Comparison of ENCODE assay signal across 8 cellular contexts in the genomic region with DNA sequence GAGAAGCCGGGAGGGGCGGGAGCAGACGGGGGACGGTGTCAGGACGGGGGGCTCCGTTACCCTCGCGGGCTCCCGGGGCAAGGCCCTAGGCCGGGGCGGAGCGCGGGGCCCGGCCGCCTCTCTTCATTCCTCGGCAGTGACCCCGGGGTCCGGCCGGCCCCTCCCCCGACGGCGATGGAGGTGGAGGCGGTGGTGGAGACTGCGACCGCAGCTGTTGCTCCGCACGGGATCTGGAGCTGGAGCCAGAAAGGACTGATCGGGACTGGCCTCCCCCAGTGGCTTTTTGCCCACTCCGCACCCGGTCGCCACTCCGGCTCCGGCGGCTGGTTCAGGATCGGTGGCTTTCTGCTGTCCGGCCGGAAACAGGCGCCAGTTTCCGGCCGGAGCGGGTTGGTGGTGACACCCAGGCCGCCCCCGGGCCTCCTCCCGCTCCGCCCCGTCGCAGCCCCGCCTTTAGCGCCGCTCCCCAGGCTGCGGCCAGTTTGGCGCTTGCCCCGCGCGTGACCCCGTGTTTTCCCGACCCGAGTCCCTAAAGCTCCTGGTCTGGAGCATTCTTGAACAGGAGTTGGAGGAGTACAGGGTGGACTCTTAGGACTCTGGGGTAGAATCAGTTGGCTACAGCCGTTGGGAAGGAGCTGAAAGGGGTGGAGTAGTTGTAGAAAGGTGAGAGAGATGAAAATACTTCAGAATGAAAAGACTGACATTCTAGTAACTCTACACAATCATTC. TPM values are rescaled to one million over a fixed set of nuclear protein-coding genes. Genes with fewer than 3 reads are reported as not detected.
A peak's percentile ranks its signal among the peaks of the same experiment; 100 is the strongest.
DNase-seq lines count a peak whose midpoint lies in the region; ATAC-seq and TF ChIP-seq lines count a peak whose summit lies in the region.

TSS of gene OTUD7B (minus strand) at position 339 of the 728 bp plus-strand sequence. CDS start 33,216 bp downstream, outside the sequence.

- H3K9me3 Mint-ChIP-seq in nephron: no peaks in the 10 kb centered on the region

- peak; percentile 75 for ATAC-seq in GM21576 (IDR thresholded peaks at IDR 0.05; ENCODE audit: unreplicated experiment)

- peaks cover 40% of the 10 kb centered on the region for H3K4me1 Mint-ChIP-seq in nephron

- H3K27me3 Mint-ChIP-seq in nephron (ENCODE audit: low read depth): no peaks in the 10 kb centered on the region

- peaks cover 5% of the 10 kb centered on the region for H3K36me3 Mint-ChIP-seq in nephron (ENCODE audit: low read depth)

- H3K4me3 Mint-ChIP-seq in nephron: peak within 1 kb of the TSS; percentile 92 to 100 (median 95)

- peak; percentile 88 for DNase-seq in DMS114 treated with DMSO at 0.1 percent for 48 hours (lab: John Stamatoyannopoulos, UW; ENCODE audit: unreplicated experiment)
- DNase-seq in Jurkat, Clone E6-1 (ENCODE audit: low read depth, low spot score): peak; percentile 11
- DNase-seq in RKO (ENCODE audit: low spot score): peak; percentile 89
- DNase-seq in activated effector memory CD4-positive, alpha-beta T cell treated with Interleukin-2 at 50 U/mL for 16 hours: peak; percentile 58
- peak; percentile 80 for DNase-seq in fibroblast of the aortic adventitia (ENCODE audit: low read depth)
- DNase-seq in stimulated activated naive CD4-positive, alpha-beta T cell treated with Interleukin-2 at 50 U/mL for 16 hours (lab: John Stamatoyannopoulos, UW): peak; percentile 69

- TF ChIP-seq CTCF in fibroblast of the aortic adventitia (IDR thresholded peaks at IDR 0.05; ENCODE audit: insufficient read depth, low read length) (no peak), nephron (IDR thresholded peaks at IDR 0.05; ENCODE audit: unreplicated experiment in 3 of 3) (no peak)

- H3K4me3 ChIP-seq in Jurkat, Clone E6-1 (ENCODE audit: low read length): peak within 1 kb of the TSS; percentile 72
- peak within 1 kb of the TSS; percentile 92 for H3K4me3 ChIP-seq in fibroblast of the aortic adventitia (ENCODE audit: low read depth, low read length)

- H3K27ac Mint-ChIP-seq in nephron: peak within 1 kb of the TSS; percentile 97 to 100 (median 100)

RNA-seq across cellular contexts. Expression of gene OTUD7B, which starts in this region (rescaled TPM):
- 1.3 TPM for polyA plus RNA-seq in Jurkat, Clone E6-1 (2012; ENCODE audit: insufficient read depth, insufficient read length)
- total RNA-seq in fibroblast of the aortic adventitia (ENCODE audit: low replicate concordance): 17.7 and 41.7 TPM in 2 replicates

Comparison
In these comparisons a context has a peak if more than half of its experiments do, and no peak if none do; other contexts are left out.
1. Peak in every context shown above with its lines: DNase-seq, ATAC-seq and H3K4me3 ChIP-seq.
2. DNase-seq: peak in every context shown above with its lines; median percentile 89 in RKO; 88 in DMS114 treated with DMSO at 0.1 percent for 48 hours; 80 in fibroblast of the aortic adventitia; 69 in stimulated activated naive CD4-positive, alpha-beta T cell treated with Interleukin-2 at 50 U/mL for 16 hours; 58 in activated effector memory CD4-positive, alpha-beta T cell treated with Interleukin-2 at 50 U/mL for 16 hours; 11 in Jurkat, Clone E6-1.